In the genomic region with DNA sequence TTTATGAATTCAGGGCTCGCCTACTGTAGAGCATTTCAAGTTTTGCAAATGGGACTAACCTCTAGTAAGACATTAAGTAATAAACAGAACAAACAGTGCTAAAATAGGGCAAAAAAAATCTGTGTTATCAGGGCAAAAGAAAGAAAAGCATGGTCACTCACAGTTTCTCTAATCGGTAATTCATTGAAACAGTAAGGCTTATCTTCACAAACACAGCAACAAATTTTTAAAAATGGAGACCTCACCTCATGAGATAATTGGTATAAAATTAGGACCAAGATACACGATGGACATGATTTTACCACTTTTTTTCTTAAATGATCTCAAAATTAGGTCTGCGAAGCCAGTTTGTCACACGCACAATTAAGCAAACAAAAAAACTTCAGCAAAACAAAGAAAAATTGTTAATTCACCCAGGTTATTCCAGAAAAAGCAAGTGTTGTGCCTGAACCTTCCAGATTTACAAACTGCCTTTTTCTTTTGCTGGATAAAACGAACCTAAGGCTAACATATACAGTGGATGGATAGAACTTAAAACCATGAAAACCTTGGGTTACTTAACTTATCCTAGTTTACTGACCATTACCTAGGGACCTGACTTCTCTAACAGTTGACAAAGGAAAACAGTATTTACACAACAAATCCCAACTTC, we compare ENCODE assay signal across 8 cellular contexts. TPM values are rescaled to one million over a fixed set of nuclear protein-coding genes. Genes with fewer than 3 reads are reported as not detected.
DNase-seq lines count a peak whose midpoint lies in the region; ATAC-seq and TF ChIP-seq lines count a peak whose summit lies in the region.

No MANE protein-coding gene starts in this region.

- H3K14ac ChIP-seq in mesenchymal stem cell (ENCODE audit: low read length in 2 of 2), result no peak overlapping the region

- in situ Hi-C loops in brain microvascular endothelial cell (cut with HindIII; ENCODE audit: low pct_ligation_motif_present, low sequenced_read_pairs), result no loop called here

- H3K79me1 ChIP-seq in mesenchymal stem cell (replicated peaks; ENCODE audit: low read length, poor library complexity, severe bottlenecking), result peaks cover 3% of the 10 kb centered on the region

- peaks cover 0 to 24% (median 5%) of the 10 kb centered on the region in 9 donors for H3K36me3 ChIP-seq in heart left ventricle
- H3K36me3 ChIP-seq in brain microvascular endothelial cell (replicated peaks), result no peaks in the 10 kb centered on the region
- H3K36me3 ChIP-seq in mesenchymal stem cell (ENCODE audit: control insufficient read depth in 1 of 2, insufficient read depth in 2 of 2, low read depth in 1 of 2, low read length in 2 of 2), result peaks cover 3 to 4% of the 10 kb centered on the region in 2 experiments
- peaks cover 4% of the 10 kb centered on the region for H3K36me3 ChIP-seq in urinary bladder (ENCODE audit: insufficient read depth)

- H3K27ac ChIP-seq in heart left ventricle, result peak overlapping the region; percentile 6 to 94 (median 85)
- H3K27ac ChIP-seq in brain microvascular endothelial cell, result peak overlapping the region; percentile 18
- peak overlapping the region; percentile 69 for H3K27ac ChIP-seq in mesenchymal stem cell (ENCODE audit: low read length, poor library complexity, severe bottlenecking)
- peak overlapping the region; percentile 77 for H3K27ac ChIP-seq in urinary bladder (ENCODE audit: low read depth)

- no peak overlapping the region for H3K23ac ChIP-seq in mesenchymal stem cell (ENCODE audit: low read length in 2 of 2)

- no peak for DNase-seq in heart left ventricle
- DNase-seq in left cardiac atrium, result no peak
- DNase-seq in brain microvascular endothelial cell, result no peak
- DNase-seq in mesenchymal stem cell, result no peak
- no peak for DNase-seq in DMS 273 treated with DMSO at 0.1 percent for 48 hours (lab: John Stamatoyannopoulos, UW)
- DNase-seq in LoVo (ENCODE audit: low spot score), result no peak
- DNase-seq in effector CD4-positive, alpha-beta T cell, result no peak

- H4K91ac ChIP-seq in mesenchymal stem cell (ENCODE audit: low read length), result no peak overlapping the region

- peaks cover 0 to 65% (median 18%) of the 10 kb centered on the region in 12 donors for H3K4me1 ChIP-seq in heart left ventricle
- H3K4me1 ChIP-seq in mesenchymal stem cell (ENCODE audit: control insufficient read depth, insufficient read depth, low read depth, low read length), result peaks cover 2% of the 10 kb centered on the region
- peaks cover 2% of the 10 kb centered on the region for H3K4me1 ChIP-seq in urinary bladder (ENCODE audit: insufficient read depth)

- no peak for ATAC-seq in heart left ventricle
- ATAC-seq in left cardiac atrium, result no peak

- peak overlapping the region; percentile 69 to 96 (median 84) for H3K4me3 ChIP-seq in heart left ventricle
- peak overlapping the region; percentile 81 for H3K4me3 ChIP-seq in brain microvascular endothelial cell (ENCODE audit: low read depth, low read length)
- peak overlapping the region; percentile 91 to 100 for H3K4me3 ChIP-seq in mesenchymal stem cell (ENCODE audit: insufficient read depth in 1 of 2, low read depth in 1 of 2, low read length in 2 of 2)
- peak overlapping the region; percentile 82 for H3K4me3 ChIP-seq in urinary bladder (ENCODE audit: low read depth, low read length)

- no peak overlapping the region for H2BK120ac ChIP-seq in mesenchymal stem cell (ENCODE audit: low read depth, low read length)

- WGBS in heart left ventricle, 4 donors, result 35 to 40% (median 36%) methylated on average over 6 of the region's 6 CpGs
- whole genome bisulfite sequencing in mesenchymal stem cell, result 35% methylated on average over 5 of the region's 6 CpGs
- 26% methylated on average over 6 of the region's 6 CpGs for WGBS in urinary bladder

- peak overlapping the region; percentile 94 for H3K9ac ChIP-seq in mesenchymal stem cell (ENCODE audit: low read length)

- H2BK15ac ChIP-seq in mesenchymal stem cell (ENCODE audit: low read depth, poor library complexity, severe bottlenecking), result no peak overlapping the region

- no peak overlapping the region for H4K8ac ChIP-seq in mesenchymal stem cell (ENCODE audit: low read length)

- H2BK12ac ChIP-seq in mesenchymal stem cell (ENCODE audit: low read length in 2 of 2), result no peak overlapping the region

- no peak overlapping the region for H2BK5ac ChIP-seq in mesenchymal stem cell (ENCODE audit: low read depth, low read length, poor library complexity, severe bottlenecking)

- no peak overlapping the region for H2AK5ac ChIP-seq in mesenchymal stem cell (ENCODE audit: low read length, severe bottlenecking)

- peak overlapping the region in 1 of 2 experiments; percentile 58 for H3K18ac ChIP-seq in mesenchymal stem cell (ENCODE audit: low read depth in 1 of 2, low read length in 2 of 2)

- no peaks in the 10 kb centered on the region for H3K9me3 ChIP-seq in heart left ventricle
- H3K9me3 ChIP-seq in mesenchymal stem cell (ENCODE audit: control insufficient read depth, low read length), result no peaks in the 10 kb centered on the region

- no peak for TF ChIP-seq POLR2A in heart left ventricle (IDR thresholded peaks at IDR 0.05)

- H3K27me3 ChIP-seq in heart left ventricle, result no peaks in the 10 kb centered on the region
- H3K27me3 ChIP-seq in brain microvascular endothelial cell (replicated peaks), result no peaks in the 10 kb centered on the region
- no peaks in the 10 kb centered on the region for H3K27me3 ChIP-seq in mesenchymal stem cell (ENCODE audit: control insufficient read depth in 1 of 2, insufficient read depth in 1 of 2, low read length in 2 of 2)

- intact Hi-C loops in heart left ventricle (cut with DNase I), result loop anchor here in 5 of 10 donors (2.0 to 10.0 kb wide), 4 partner anchors 59 to 106 kb away; a partner anchor contains a TSS
- intact Hi-C loops in left cardiac atrium (cut with DNase I), result loop anchor here in 1 of 2 donors (5.0 kb wide), 1 partner anchor 49 kb away; no protein-coding TSS in a partner anchor

- H3K4me2 ChIP-seq in mesenchymal stem cell (ENCODE audit: low read length, poor library complexity, severe bottlenecking), result peak overlapping the region; percentile 74

- peak overlapping the region in 1 of 2 experiments; percentile 20 for H3K4ac ChIP-seq in mesenchymal stem cell (ENCODE audit: low read depth in 1 of 2, low read length in 2 of 2)

- no peak for TF ChIP-seq CTCF in heart left ventricle (IDR thresholded peaks at IDR 0.05)
- no peak for TF ChIP-seq CTCF in brain microvascular endothelial cell (IDR thresholded peaks at IDR 0.05; ENCODE audit: low read depth, low read length, missing control alignments)

- H2AFZ ChIP-seq in mesenchymal stem cell (ENCODE audit: low read depth, low read length), result no peak overlapping the region

RNA-seq across cellular contexts. Expression of a gene that starts 1.4 kb away (rescaled TPM):
- total RNA-seq in heart left ventricle, result 100 to 1,000 TPM in 2 of 9 donors, 10 to 100 TPM in 7; 54.5 to 116 (median 81.4) TPM
- 10 to 100 TPM; 25.0 to 31.7 TPM for polyA plus RNA-seq in heart left ventricle
- total RNA-seq in left cardiac atrium, result 10 to 100 TPM; 80.5 to 89.0 TPM
- 88.9 TPM for polyA plus RNA-seq in mesenchymal stem cell (2013, experiment 1 of 2)
- polyA plus RNA-seq in mesenchymal stem cell (2013, experiment 2 of 2), result 102 TPM
- total RNA-seq in urinary bladder, result 188 TPM
- polyA plus RNA-seq in urinary bladder, result 98.0 TPM

Comparison
In these comparisons a context has a peak if more than half of its experiments do, and no peak if none do; other contexts are left out.
1. H3K27ac ChIP-seq: peak in every context shown above with its lines; median percentile 85 in heart left ventricle; 77 in urinary bladder; 69 in mesenchymal stem cell; 18 in brain microvascular endothelial cell.